ENCODE assay signal across 9 cellular contexts in genomic region chr6:31736768-31737314, GRCh38. TPM values are rescaled to one million over a fixed set of nuclear protein-coding genes. Genes with fewer than 3 reads are reported as not detected.
DNase-seq lines count a peak whose midpoint lies in the region; ATAC-seq, FAIRE-seq and TF ChIP-seq lines count a peak whose summit lies in the region.
"Had no signal": no experiment of that assay in that cellular context is flagged by ENCODE, and none has a peak within 500 bp of the region (broad histone marks: within the 10 kb centered on the region; RNA-seq: fewer than 3 reads in every experiment).

No MANE protein-coding gene starts in this region.

- ATAC-seq in GM23338 = no peak
- ATAC-seq in WTC11 = no peak
- no peak for ATAC-seq in left ventricle myocardium superior
- ATAC-seq in GM21737 (IDR thresholded peaks at IDR 0.05; ENCODE audit: unreplicated experiment) = no peak

- peaks cover 32% of the 10 kb centered on the region for H3K27me3 Mint-ChIP-seq in GM23338 (ENCODE audit: insufficient read depth, low read depth, poor library complexity)
- H3K27me3 Mint-ChIP-seq in WTC11 (ENCODE audit: low read depth) = no peaks in the 10 kb centered on the region; the same call in 1 of the 2 replicates

- peak overlapping the region; percentile 91 for H3K4me2 ChIP-seq in GM23338

- H3K9me3 ChIP-seq in small intestine (ENCODE audit: control insufficient read depth, low read depth) = no peaks in the 10 kb centered on the region

- H3K4me1 Mint-ChIP-seq in GM23338 = peaks cover 45% of the 10 kb centered on the region
- peaks cover 41% of the 10 kb centered on the region for H3K4me1 Mint-ChIP-seq in WTC11

- no peak for TF ChIP-seq CTCF in GM23338 (conservative IDR thresholded peaks at IDR 0.05; ENCODE audit: low read depth in 2 of 2)
- TF ChIP-seq CTCF in WTC11 (IDR thresholded peaks at IDR 0.05) = no peak

- no peaks in the 10 kb centered on the region for H3K27me3 ChIP-seq in GM23338 (ENCODE audit: insufficient read depth)
- no peaks in the 10 kb centered on the region for H3K27me3 ChIP-seq in small intestine (ENCODE audit: control insufficient read depth in 2 of 2, insufficient read depth in 2 of 2, low read length in 2 of 2)

- peak overlapping the region; percentile 58; the same call in 1 of the 2 replicates for H3K27ac ChIP-seq in GM23338 (ENCODE audit: low read depth)
- peak overlapping the region; percentile 92 to 97 for H3K27ac ChIP-seq in small intestine (ENCODE audit: low read depth in 1 of 2, low read length in 1 of 2)

- CTCF ChIA-PET in WTC11 (lab: Charles Lee) = interaction anchor here (0.7 to 7.1 kb wide), 14 partner anchors 8 to 216 kb away, joined by 3 to 62 read pairs (median 4); partner anchors contain the start of genes BAG6, C6orf47, DDAH2 and HSPA1B

- no peak for FAIRE-seq in small intestine (lab: Jason Lieb, UNC)

- H3K36me3 ChIP-seq in GM23338 (ENCODE audit: insufficient read depth) = peaks cover 20% of the 10 kb centered on the region
- peaks cover 6 to 7% of the 10 kb centered on the region in 2 donors for H3K36me3 ChIP-seq in small intestine (ENCODE audit: control insufficient read depth in 2 of 2, insufficient read depth in 2 of 2, low read length in 2 of 2)

- H3K4me3 Mint-ChIP-seq in GM23338 (peak overlapping the region; percentile 92), WTC11 (peak overlapping the region; percentile 93)

- H3F3A ChIP-seq in GM23338 (replicated peaks; ENCODE audit: low read depth) = peaks cover 48% of the 10 kb centered on the region

- H3K4me3 ChIP-seq in GM23338 (peak overlapping the region; percentile 96), small intestine (ENCODE audit: low read depth in 1 of 2, low read length in 2 of 2) (peak overlapping the region in 1 of 2 donors; percentile 79)

- H4K20me1 ChIP-seq in GM23338 (replicated peaks; ENCODE audit: insufficient read depth) = 0 out of 2 replicates have a peak, but pooled peaks cover 11% of the 10 kb centered on the region

- H3K4me1 ChIP-seq in GM23338 (ENCODE audit: insufficient read depth) (peaks cover 42% of the 10 kb centered on the region), small intestine (ENCODE audit: control insufficient read depth in 2 of 2, insufficient read depth in 1 of 2, low read depth in 1 of 2, low read length in 1 of 2) (peaks cover 3 to 12% of the 10 kb centered on the region in 2 donors)

- peak overlapping the region; percentile 43 for H3K27ac Mint-ChIP-seq in GM23338
- H3K27ac Mint-ChIP-seq in WTC11 = peak overlapping the region; percentile 90

- DNase-seq in GM23338 (ENCODE audit: low spot score) = no peak
- no peak for DNase-seq in WTC11 (ENCODE audit: low spot score)
- peak; percentile 37 for DNase-seq in left ventricle myocardium superior
- DNase-seq in small intestine = no peak
- DNase-seq in erythroblast (lab: John Stamatoyannopoulos, UW) = no peak
- DNase-seq in stimulated activated naive CD4-positive, alpha-beta T cell (lab: John Stamatoyannopoulos, UW) = no peak
- no peak for DNase-seq in iPS-NIHi11 (ENCODE audit: low spot score)

- H3K36me3 Mint-ChIP-seq in GM23338 (ENCODE audit: low read depth) (peaks cover 39% of the 10 kb centered on the region), WTC11 (peaks cover 25% of the 10 kb centered on the region)

- H2AFZ ChIP-seq in GM23338 = peak overlapping the region; percentile 83

- TF ChIP-seq POLR2A in erythroblast (IDR thresholded peaks at IDR 0.05; ENCODE audit: low read length) = no peak

- intact Hi-C loops in left ventricle myocardium superior (cut with micrococcal nuclease) = no loop called here

- peaks cover 27% of the 10 kb centered on the region for H3K79me2 ChIP-seq in GM23338 (replicated peaks; ENCODE audit: insufficient read depth)

- 14 to 28% (median 24%) methylated on average over 10 of the region's 10 CpGs for WGBS in small intestine, 3 donors

- H3K9me2 ChIP-seq in GM23338 (ENCODE audit: insufficient read depth) = no peaks in the 10 kb centered on the region

- POLR2A ChIA-PET in WTC11 (lab: Charles Lee) = interaction anchor here (1.0 to 2.5 kb wide), 5 partner anchors 16 to 91 kb away, joined by 3 to 7 read pairs (median 3); partner anchors contain the start of genes BAG6 and HSPA1B

- no peaks in the 10 kb centered on the region; the same call in 2 of the 3 replicates for H3K9me3 Mint-ChIP-seq in GM23338
- H3K9me3 Mint-ChIP-seq in WTC11 = no peaks in the 10 kb centered on the region

TF ChIP-seq in GM23338, 12 proteins besides CTCF, POLR2A, EP300 and RAD21 (continues in another document):
- no peak for TF ChIP-seq JUNB (IDR thresholded peaks at IDR 0.05; ENCODE audit: unreplicated experiment)
- no peak for TF ChIP-seq STAT1 (IDR thresholded peaks at IDR 0.05; ENCODE audit: unreplicated experiment)
- TF ChIP-seq ZNF114 (CRISPR knock-in tag; IDR thresholded peaks at IDR 0.05) = no peak

TF ChIP-seq in WTC11, 78 proteins besides CTCF, POLR2A, EP300 and RAD21:
- TF ChIP-seq MAX (CRISPR knock-in tag; IDR thresholded peaks at IDR 0.05) = no peak
TF ChIP-seq in WTC11: peak in this region for 0.

RNA-seq across cellular contexts. Expression of gene CLIC1, which starts 0.5 kb away (rescaled TPM):
- total RNA-seq in GM23338 (2014; rRNA removed; shearing (Covaris generic)) = 226 and 269 TPM in 2 replicates
- polyA plus RNA-seq in GM23338 (2016; fragmentation: Nextera tagmentation; extraction: Ambion mirVana) (269 and 296 TPM in 2 replicates), small intestine (100 to 1,000 TPM; 400 to 569 (median 500) TPM)
- total RNA-seq in WTC11 (2021) (229 to 244 TPM (median 230 TPM) in 3 replicates), left ventricle myocardium superior (77.4 TPM)

RNA-seq across cellular contexts. Expression of gene MSH5, which starts 3.0 kb away (rescaled TPM):
- 23.9 and 27.2 TPM in 2 replicates for total RNA-seq in GM23338 (2014; rRNA removed; shearing (Covaris generic))
- polyA plus RNA-seq in GM23338 (2016; fragmentation: Nextera tagmentation; extraction: Ambion mirVana) (12.1 and 12.8 TPM in 2 replicates), small intestine (10 to 100 TPM in 1 of 3 donors, 1 to 10 TPM in 2; 1.6 to 12.2 (median 6.3) TPM)
- total RNA-seq in WTC11 (2021) (43.1 to 62.3 TPM (median 56.1 TPM) in 3 replicates), left ventricle myocardium superior (1.3 TPM)

RNA-seq across cellular contexts. Expression of gene DDAH2, which starts 7.7 kb away (rescaled TPM):
- total RNA-seq in GM23338 (2014; rRNA removed; shearing (Covaris generic)) = 58.7 and 62.2 TPM in 2 replicates
- polyA plus RNA-seq in GM23338 (2016; fragmentation: Nextera tagmentation; extraction: Ambion mirVana) = 65.0 and 65.1 TPM in 2 replicates
- total RNA-seq in WTC11 (2021) = 62.2 to 67.3 TPM (median 65.8 TPM) in 3 replicates
- total RNA-seq in left ventricle myocardium superior = 27.6 TPM
- polyA plus RNA-seq in small intestine = 10 to 100 TPM; 68.1 to 89.7 (median 84.1) TPM

RNA-seq across cellular contexts. Expression of gene MPIG6B, which starts 13.7 kb away (rescaled TPM):
- not detected in 2 replicates for total RNA-seq in GM23338 (2014; rRNA removed; shearing (Covaris generic))
- polyA plus RNA-seq in GM23338 (2016; fragmentation: Nextera tagmentation; extraction: Ambion mirVana) = 0.12 and 0.13 TPM in 2 replicates
- total RNA-seq in WTC11 (2021) = 0.09 to 0.11 TPM (median 0.11 TPM) in 3 replicates
- 0.52 TPM for total RNA-seq in left ventricle myocardium superior
- under 1 TPM in 1 of 3 donors, not detected in 2; 0.13 TPM for polyA plus RNA-seq in small intestine
- total RNA-seq: HT1080 had no signal

RNA-seq across cellular contexts. Expression of gene LY6G6C, which starts 15.3 kb away (rescaled TPM):
- not detected in 2 replicates for total RNA-seq in GM23338 (2014; rRNA removed; shearing (Covaris generic))
- polyA plus RNA-seq in GM23338 (2016; fragmentation: Nextera tagmentation; extraction: Ambion mirVana) (0.23 TPM in 1 of 2 replicates, not detected in the other), small intestine (not detected)
- total RNA-seq in WTC11 (2021) (0.21 to 0.35 TPM in 2 of 3 replicates, not detected in the other), left ventricle myocardium superior (not detected)
- total RNA-seq: HT1080 had no signal

Comparison
In these comparisons a context has a peak if more than half of its experiments do, and no peak if none do; other contexts are left out.
1. RNA of gene MSH5, which starts 3.0 kb away (total RNA-seq): 43.1 to 62.3 TPM in WTC11 and 23.9 to 27.2 TPM in GM23338; 1.3 TPM in left ventricle myocardium superior (single experiment); every median in the first group is over 10 times any median in the second.